ENCODE assay signal across 16 cellular contexts in the genomic region with DNA sequence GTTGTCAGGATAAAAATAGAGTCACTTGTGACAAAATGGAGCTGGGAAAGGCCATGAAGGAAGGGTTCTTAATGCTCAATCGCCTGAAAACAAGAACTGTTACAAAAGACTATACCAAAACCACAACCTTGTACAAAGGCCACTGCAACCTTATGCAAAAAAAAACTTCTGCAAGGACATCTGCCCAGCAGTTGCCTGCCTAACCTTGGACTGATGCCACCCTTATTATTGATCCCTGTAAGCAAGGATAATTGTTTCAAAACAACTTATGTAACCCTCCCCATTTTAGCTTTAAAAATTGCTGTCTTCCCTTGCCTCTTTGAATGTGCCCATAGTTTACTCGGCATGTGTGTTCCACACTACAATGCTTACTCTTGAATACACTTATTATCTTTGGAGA. TPM values are rescaled to one million over a fixed set of nuclear protein-coding genes. Genes with fewer than 3 reads are reported as not detected.
DNase-seq lines count a peak whose midpoint lies in the region; ATAC-seq and TF ChIP-seq lines count a peak whose summit lies in the region.
"Had no signal": no experiment of that assay in that cellular context is flagged by ENCODE, and none has a peak within 500 bp of the region (broad histone marks: within the 10 kb centered on the region; RNA-seq: fewer than 3 reads in every experiment).

No MANE protein-coding gene starts in this region.

- no peaks in the 10 kb centered on the region for H3K9me3 ChIP-seq in heart right ventricle
- H3K9me3 ChIP-seq: esophagus muscularis mucosa had no signal

- no peak overlapping the region for H3K4me3 ChIP-seq in heart right ventricle
- H3K4me3 ChIP-seq: esophagus muscularis mucosa, skin epidermis had no signal

- no peaks in the 10 kb centered on the region for H3K9me3 Mint-ChIP-seq in WTC11
- H3K9me3 Mint-ChIP-seq in stimulated activated naive B cell treated with anti-CD40 and anti-IgM and Interleukin-4, amounts not matched to agents 10 μg/mL and 1 μg/mL and 100 μg/mL, for 72 hours, result peaks cover 0 to 2% of the 10 kb centered on the region in 2 donors
- no peaks in the 10 kb centered on the region for H3K9me3 Mint-ChIP-seq in stimulated activated naive CD8-positive, alpha-beta T cell treated with anti-CD3 and anti-CD28 coated beads, Interleukin-15, amount 100 ng/mL, for 72 hours

- no peaks in the 10 kb centered on the region for H3K36me3 Mint-ChIP-seq in WTC11
- H3K36me3 Mint-ChIP-seq in stimulated activated naive B cell treated with anti-CD40 and anti-IgM and Interleukin-4, amounts not matched to agents 10 μg/mL and 1 μg/mL and 100 μg/mL, for 72 hours, result peaks cover 23 to 26% of the 10 kb centered on the region in 2 donors

- H3K4me1 ChIP-seq in heart right ventricle, result peaks cover 0 to 9% (median 6%) of the 10 kb centered on the region in 9 donors

- no peaks in the 10 kb centered on the region for H3K27me3 ChIP-seq in heart right ventricle
- H3K27me3 ChIP-seq: esophagus muscularis mucosa had no signal

- WGBS in heart right ventricle, 2 donors, result 83 to 87% methylated on average over 2 of the region's 2 CpGs

- ATAC-seq in GM21786 (IDR thresholded peaks at IDR 0.05; ENCODE audit: unreplicated experiment), result peak; percentile 55
- no peak for ATAC-seq in WTC11
- ATAC-seq in stimulated activated naive B cell treated with anti-CD40 and anti-IgM and Interleukin-4, amounts not matched to agents 10 μg/mL and 1 μg/mL and 100 μg/mL, for 72 hours (replicated peaks), result peak; percentile 34 to 48
- no peak for ATAC-seq in heart right ventricle
- no peak for ATAC-seq in stimulated activated naive CD8-positive, alpha-beta T cell treated with anti-CD3 and anti-CD28 coated beads, Interleukin-15, amount 100 ng/mL, for 72 hours
- ATAC-seq: activated CD4-positive, CD25-positive, alpha-beta regulatory T cell treated with anti-CD3 and anti-CD28 coated beads, Interleukin-2, amount 50 U/mL, for 24 hours; activated CD8-positive, alpha-beta memory T cell treated with anti-CD3 and anti-CD28 coated beads, Interleukin-2, amount 10 ng/mL, durations not matched to agents 7 days and 5 days; stimulated activated naive CD8-positive, alpha-beta T cell treated with anti-CD3 and anti-CD28 coated beads, Interleukin-15, Interleukin-2, amounts not matched to agents 100 U/mL and 50 U/mL, for 24 hours had no signal

- peaks cover 3% of the 10 kb centered on the region for H3K4me1 Mint-ChIP-seq in WTC11
- peaks cover 15 to 21% of the 10 kb centered on the region in 2 donors for H3K4me1 Mint-ChIP-seq in stimulated activated naive B cell treated with anti-CD40 and anti-IgM and Interleukin-4, amounts not matched to agents 10 μg/mL and 1 μg/mL and 100 μg/mL, for 72 hours
- H3K4me1 Mint-ChIP-seq in stimulated activated naive CD8-positive, alpha-beta T cell treated with anti-CD3 and anti-CD28 coated beads, Interleukin-15, amount 100 ng/mL, for 72 hours, result peaks cover 13% of the 10 kb centered on the region

- POLR2A ChIA-PET in WTC11 (lab: Charles Lee), result no interaction called here

- H3K4me3 Mint-ChIP-seq in WTC11, result no peak overlapping the region
- no peak overlapping the region for H3K4me3 Mint-ChIP-seq in stimulated activated naive B cell treated with anti-CD40 and anti-IgM and Interleukin-4, amounts not matched to agents 10 μg/mL and 1 μg/mL and 100 μg/mL, for 72 hours
- no peak overlapping the region for H3K4me3 Mint-ChIP-seq in stimulated activated naive CD8-positive, alpha-beta T cell treated with anti-CD3 and anti-CD28 coated beads, Interleukin-15, amount 100 ng/mL, for 72 hours
- H3K4me3 Mint-ChIP-seq: activated CD8-positive, alpha-beta memory T cell treated with anti-CD3 and anti-CD28 coated beads, Interleukin-2, amount 10 ng/mL, durations not matched to agents 7 days and 5 days; mesothelial cell of epicardium had no signal

- peaks cover 0 to 45% (median 17%) of the 10 kb centered on the region in 9 donors for H3K36me3 ChIP-seq in heart right ventricle

- H3K27ac ChIP-seq in heart right ventricle, result no peak overlapping the region
- H3K27ac ChIP-seq: C4-2B, esophagus muscularis mucosa, skin epidermis had no signal

- no peaks in the 10 kb centered on the region for H3K27me3 Mint-ChIP-seq in WTC11 (ENCODE audit: low read depth)
- no peaks in the 10 kb centered on the region for H3K27me3 Mint-ChIP-seq in stimulated activated naive B cell treated with anti-CD40 and anti-IgM and Interleukin-4, amounts not matched to agents 10 μg/mL and 1 μg/mL and 100 μg/mL, for 72 hours
- no peaks in the 10 kb centered on the region for H3K27me3 Mint-ChIP-seq in stimulated activated naive CD8-positive, alpha-beta T cell treated with anti-CD3 and anti-CD28 coated beads, Interleukin-15, amount 100 ng/mL, for 72 hours
- H3K27me3 Mint-ChIP-seq: activated CD8-positive, alpha-beta memory T cell treated with anti-CD3 and anti-CD28 coated beads, Interleukin-2, amount 10 ng/mL, durations not matched to agents 7 days and 5 days had no signal

- peak; percentile 50 for DNase-seq in NCI-H2029 (lab: John Stamatoyannopoulos, UW)
- DNase-seq in WTC11 (ENCODE audit: low spot score), result no peak
- no peak for DNase-seq in stimulated activated naive B cell treated with anti-CD40 and anti-IgM and Interleukin-4, amounts not matched to agents 10 μg/mL and 1 μg/mL and 100 μg/mL, for 72 hours
- DNase-seq in GM10266 (ENCODE audit: extremely low spot score), result no peak
- DNase-seq in heart right ventricle, result no peak
- DNase-seq in stimulated activated naive CD8-positive, alpha-beta T cell treated with anti-CD3 and anti-CD28 coated beads, Interleukin-15, amount 100 ng/mL, for 72 hours, result no peak
- DNase-seq: activated CD8-positive, alpha-beta memory T cell treated with anti-CD3 and anti-CD28 coated beads, Interleukin-2, amount 10 ng/mL, durations not matched to agents 7 days and 5 days; dermis blood vessel endothelial cell; stimulated activated naive CD8-positive, alpha-beta T cell treated with anti-CD3 and anti-CD28 coated beads, Interleukin-15, Interleukin-2, amounts not matched to agents 100 U/mL and 50 U/mL, for 24 hours; T-helper 1 cell had no signal

- TF ChIP-seq CTCF in WTC11 (IDR thresholded peaks at IDR 0.05) (no peak), GM10266 (IDR thresholded peaks at IDR 0.05; ENCODE audit: control insufficient read depth, insufficient read depth, low read depth, missing control alignments) (no peak), heart right ventricle (IDR thresholded peaks at IDR 0.05) (no peak)

- CTCF ChIA-PET in WTC11 (lab: Charles Lee), result interaction anchor here (2.2 kb wide), 1 partner anchor 24 kb away, joined by 8 read pairs; no protein-coding TSS in a partner anchor

- intact Hi-C loops in heart right ventricle (cut with DNase I), result no loop called here

- H3K27ac Mint-ChIP-seq in WTC11, result no peak overlapping the region
- H3K27ac Mint-ChIP-seq in stimulated activated naive B cell treated with anti-CD40 and anti-IgM and Interleukin-4, amounts not matched to agents 10 μg/mL and 1 μg/mL and 100 μg/mL, for 72 hours, result no peak overlapping the region
- no peak overlapping the region for H3K27ac Mint-ChIP-seq in stimulated activated naive CD8-positive, alpha-beta T cell treated with anti-CD3 and anti-CD28 coated beads, Interleukin-15, amount 100 ng/mL, for 72 hours
- H3K27ac Mint-ChIP-seq: activated CD8-positive, alpha-beta memory T cell treated with anti-CD3 and anti-CD28 coated beads, Interleukin-2, amount 10 ng/mL, durations not matched to agents 7 days and 5 days; mesothelial cell of epicardium had no signal

TF ChIP-seq in WTC11, 78 proteins besides CTCF, POLR2A, EP300 and RAD21:
- no peak for TF ChIP-seq ARID4B (CRISPR knock-in tag; IDR thresholded peaks at IDR 0.05; ENCODE audit: borderline replicate concordance)
- TF ChIP-seq GABPB1 (CRISPR knock-in tag; IDR thresholded peaks at IDR 0.05), result 0 out of 2 replicates have a peak, but pooled peaks have one; percentile 45

RNA-seq across cellular contexts. Expression of gene ALG14, which starts 5.7 kb away (rescaled TPM):
- total RNA-seq in WTC11 (2021), result 0.94 to 2.3 TPM (median 1.4 TPM) in 3 replicates
- total RNA-seq in heart right ventricle, result 1 to 10 TPM; 1.8 to 4.6 (median 3.5) TPM
- 1 to 10 TPM; 1.1 to 2.1 TPM for polyA plus RNA-seq in heart right ventricle

RNA-seq across cellular contexts. Expression of gene TLCD4, which starts 50.1 kb away (rescaled TPM):
- total RNA-seq in WTC11 (2021) (2.0 to 4.7 TPM (median 3.5 TPM) in 3 replicates), heart right ventricle (100 to 1,000 TPM in 1 of 10 donors, 10 to 100 TPM in 9; 42.7 to 100 (median 66.2) TPM)
- 1 to 10 TPM; 8.2 to 8.9 TPM for polyA plus RNA-seq in heart right ventricle
- total RNA-seq: activated CD8-positive, alpha-beta memory T cell treated with anti-CD3 and anti-CD28 coated beads, Interleukin-2, amount 10 ng/mL, durations not matched to agents 7 days and 5 days had no signal

Comparison
In these comparisons a context has a peak if more than half of its experiments do, and no peak if none do; other contexts are left out.
1. ATAC-seq: peak in GM21786 (single experiment) and stimulated activated naive B cell treated with anti-CD40 and anti-IgM and Interleukin-4, amounts not matched to agents 10 μg/mL and 1 μg/mL and 100 μg/mL, for 72 hours (2 of 2); none in WTC11 (single experiment), heart right ventricle (0 of 8) and stimulated activated naive CD8-positive, alpha-beta T cell treated with anti-CD3 and anti-CD28 coated beads, Interleukin-15, amount 100 ng/mL, for 72 hours (single experiment).